8 cellular contexts compared by ENCODE assay signal in the genomic region with DNA sequence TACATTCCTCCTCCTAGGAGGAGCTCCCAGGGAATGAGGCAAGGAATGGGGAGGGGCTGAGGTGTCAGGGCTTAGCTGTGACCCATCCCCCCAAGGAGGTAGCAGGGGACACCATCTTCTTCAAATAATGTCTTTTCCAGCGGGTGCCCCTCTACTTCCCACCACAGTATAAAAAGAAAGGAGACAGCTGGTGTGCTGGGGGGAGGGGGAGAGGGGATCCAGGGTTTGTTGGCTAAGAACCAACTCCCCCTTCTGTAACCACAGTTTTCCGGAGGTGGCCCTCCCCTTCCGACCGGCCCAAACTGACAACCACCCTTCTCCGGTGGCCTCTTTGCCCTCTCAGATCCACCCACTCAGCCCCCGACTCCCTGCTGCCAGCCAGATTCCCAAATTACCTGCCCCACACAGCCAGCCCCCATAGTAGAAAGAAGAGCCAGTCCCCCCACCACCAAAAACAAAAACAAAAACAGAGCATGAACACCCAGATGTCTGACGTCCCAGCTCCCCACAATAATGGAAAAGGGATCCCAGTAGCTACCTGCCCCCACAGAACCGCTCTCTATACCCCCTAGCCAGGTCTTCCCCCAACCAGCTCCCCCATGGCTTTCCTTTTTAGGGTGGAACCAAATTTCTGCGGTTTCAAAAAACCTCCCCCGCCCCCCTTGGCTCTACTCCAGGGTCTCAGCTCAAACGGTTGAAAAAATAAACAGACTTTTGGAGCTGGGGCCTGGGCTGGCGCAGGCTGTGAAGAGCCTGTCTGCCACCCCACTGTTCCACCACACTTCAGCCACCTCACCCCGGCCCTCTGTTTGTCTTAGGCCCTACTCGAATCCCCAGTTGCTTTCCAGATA. TPM values are rescaled to one million over a fixed set of nuclear protein-coding genes. Genes with fewer than 3 reads are reported as not detected.
A peak's percentile ranks its signal among the peaks of the same experiment; 100 is the strongest.
DNase-seq lines count a peak whose midpoint lies in the region; ATAC-seq and TF ChIP-seq lines count a peak whose summit lies in the region.

No MANE protein-coding gene starts in this region.

- peak overlapping the region; percentile 88 to 96 (median 94) for H3K4me3 ChIP-seq in BLaER1 treated with 17β-estradiol and CSF1 and Interleukin-3, amounts not matched to agents 10 nM and 100 nM
- H3K4me3 ChIP-seq in SJCRH30 (peak overlapping the region; percentile 97), right atrium auricular region (peak overlapping the region; percentile 87 to 97), skeletal muscle cell (ENCODE audit: low read depth, low read length) (peak overlapping the region; percentile 69)

- peak overlapping the region; percentile 95 to 100 (median 98) for H3K9ac ChIP-seq in BLaER1 treated with 17β-estradiol and CSF1 and Interleukin-3, amounts not matched to agents 10 nM and 100 nM

- H3K4me1 Mint-ChIP-seq in activated naive CD4-positive, alpha-beta T cell treated with anti-CD3 and anti-CD28 coated beads, Interleukin-2, amount 50 U/mL, for 24 hours, result peaks cover 78% of the 10 kb centered on the region

- H3K36me3 Mint-ChIP-seq in activated naive CD4-positive, alpha-beta T cell treated with anti-CD3 and anti-CD28 coated beads, Interleukin-2, amount 50 U/mL, for 24 hours, result peaks cover 11% of the 10 kb centered on the region

- no peaks in the 10 kb centered on the region for H3K27me3 Mint-ChIP-seq in activated naive CD4-positive, alpha-beta T cell treated with anti-CD3 and anti-CD28 coated beads, Interleukin-2, amount 50 U/mL, for 24 hours

- peaks cover 55 to 66% (median 62%) of the 10 kb centered on the region in 11 experiments for H4K20me1 ChIP-seq in BLaER1 treated with 17β-estradiol and CSF1 and Interleukin-3, amounts not matched to agents 10 nM and 100 nM

- peak overlapping the region; percentile 93 for H3K4me3 Mint-ChIP-seq in activated naive CD4-positive, alpha-beta T cell treated with anti-CD3 and anti-CD28 coated beads, Interleukin-2, amount 50 U/mL, for 24 hours

- H3K27ac Mint-ChIP-seq in activated naive CD4-positive, alpha-beta T cell treated with anti-CD3 and anti-CD28 coated beads, Interleukin-2, amount 50 U/mL, for 24 hours, result peak overlapping the region; percentile 92

- H3K27ac ChIP-seq in BLaER1 treated with 17β-estradiol and CSF1 and Interleukin-3, amounts not matched to agents 10 nM and 100 nM, result peak overlapping the region; percentile 93 to 100 (median 98)
- H3K27ac ChIP-seq in SJCRH30 (peak overlapping the region; percentile 96), right atrium auricular region (peak overlapping the region; percentile 96 to 98)

- ATAC-seq in HG02678 (IDR thresholded peaks at IDR 0.05; ENCODE audit: unreplicated experiment), result no peak

- H3K36me3 ChIP-seq in BLaER1 treated with 17β-estradiol and CSF1 and Interleukin-3, amounts not matched to agents 10 nM and 100 nM, result peaks cover 16 to 38% (median 28%) of the 10 kb centered on the region in 11 experiments; a peak in 20 of 22 replicates
- H3K36me3 ChIP-seq in SJCRH30, result peaks cover 17% of the 10 kb centered on the region; the same call in 1 of the 2 replicates
- H3K36me3 ChIP-seq in right atrium auricular region, result no peaks in the 10 kb centered on the region

- H3K9me3 ChIP-seq in BLaER1 treated with 17β-estradiol and CSF1 and Interleukin-3, amounts not matched to agents 10 nM and 100 nM (replicated peaks in 1 of 11), result no peaks in the 10 kb centered on the region
- H3K9me3 ChIP-seq in SJCRH30 (replicated peaks), result no peaks in the 10 kb centered on the region
- no peaks in the 10 kb centered on the region for H3K9me3 ChIP-seq in right atrium auricular region

- H3K4me1 ChIP-seq in BLaER1 treated with 17β-estradiol and CSF1 and Interleukin-3, amounts not matched to agents 10 nM and 100 nM, result peaks cover 63 to 74% (median 71%) of the 10 kb centered on the region in 10 experiments
- H3K4me1 ChIP-seq in SJCRH30 (peaks cover 25% of the 10 kb centered on the region), right atrium auricular region (peaks cover 0 to 89% of the 10 kb centered on the region in 2 donors)

- no peaks in the 10 kb centered on the region for H3K9me3 Mint-ChIP-seq in activated naive CD4-positive, alpha-beta T cell treated with anti-CD3 and anti-CD28 coated beads, Interleukin-2, amount 50 U/mL, for 24 hours

- H3K4me2 ChIP-seq in BLaER1 treated with 17β-estradiol and CSF1 and Interleukin-3, amounts not matched to agents 10 nM and 100 nM, result peak overlapping the region; percentile 92 to 100 (median 100)

- TF ChIP-seq CTCF in right atrium auricular region (IDR thresholded peaks at IDR 0.05), result no peak

- H3K27me3 ChIP-seq in BLaER1 treated with 17β-estradiol and CSF1 and Interleukin-3, amounts not matched to agents 10 nM and 100 nM, result no peaks in the 10 kb centered on the region
- H3K27me3 ChIP-seq in SJCRH30 (no peaks in the 10 kb centered on the region), right atrium auricular region (no peaks in the 10 kb centered on the region)

- DNase-seq in KG1 (lab: John Stamatoyannopoulos, UW), result peak; percentile 89
- peak; percentile 92 to 95 for DNase-seq in SJCRH30
- peak; percentile 74 for DNase-seq in right atrium auricular region (ENCODE audit: low spot score)
- DNase-seq in skeletal muscle cell (ENCODE audit: low read depth), result no peak
- DNase-seq in superior temporal gyrus (ENCODE audit: extremely low spot score), result no peak

RNA-seq across cellular contexts. Expression of gene ARHGEF2, which starts 2.1 kb away (rescaled TPM):
- total RNA-seq in SJCRH30 (2014; rRNA removed; shearing (Covaris generic)), result 152 and 167 TPM in 2 replicates
- 10 to 100 TPM; 50.8 to 69.8 TPM for total RNA-seq in right atrium auricular region

RNA-seq across cellular contexts. Expression of gene RXFP4, which starts 34.8 kb away (rescaled TPM):
- 0.08 TPM in 1 of 2 replicates, not detected in the other for total RNA-seq in SJCRH30 (2014; rRNA removed; shearing (Covaris generic))
- not detected for total RNA-seq in right atrium auricular region

RNA-seq across cellular contexts. Expression of gene KHDC4, which starts 42.1 kb away (rescaled TPM):
- total RNA-seq in SJCRH30 (2014; rRNA removed; shearing (Covaris generic)), result 36.4 and 52.1 TPM in 2 replicates
- total RNA-seq in right atrium auricular region, result 10 to 100 TPM; 13.4 to 25.9 TPM

RNA-seq across cellular contexts. Expression of gene SSR2, which starts 44.5 kb away (rescaled TPM):
- total RNA-seq in SJCRH30 (2014; rRNA removed; shearing (Covaris generic)), result 170 and 183 TPM in 2 replicates
- total RNA-seq in right atrium auricular region, result 100 to 1,000 TPM in 1 of 2 donors, 10 to 100 TPM in 1; 87.6 to 206 TPM

Comparison
In these comparisons a context has a peak if more than half of its experiments do, and no peak if none do; other contexts are left out.
1. DNase-seq: peak in KG1 (single experiment), SJCRH30 (2 of 2) and right atrium auricular region (single experiment); none in skeletal muscle cell (single experiment) and superior temporal gyrus (single experiment).
2. Peak in every context shown above with its lines, with median percentiles within 50 percentile points of each other: H3K27ac ChIP-seq and H3K4me3 ChIP-seq.